9 cellular contexts compared by ENCODE assay signal in genomic region chr16:51818342-51818944, GRCh38.
DNase-seq lines count a peak whose midpoint lies in the region; ATAC-seq, FAIRE-seq and TF ChIP-seq lines count a peak whose summit lies in the region.
"Had no signal": no experiment of that assay in that cellular context is flagged by ENCODE, and none has a peak within 500 bp of the region (broad histone marks: within the 10 kb centered on the region; RNA-seq: fewer than 3 reads in every experiment).

No MANE protein-coding gene starts in this region.

- no peak overlapping the region for H3K4me3 Mint-ChIP-seq in HFFc6

- no peak for TF ChIP-seq EP300 in sigmoid colon (IDR thresholded peaks at IDR 0.05)

- H3K27me3 Mint-ChIP-seq in HFFc6 (ENCODE audit: insufficient read depth), result peaks cover 2% of the 10 kb centered on the region; the same call in 1 of the 2 replicates

- peak; percentile 94 for TF ChIP-seq CTCF in HFFc6 (IDR thresholded peaks at IDR 0.05)
- peak; percentile 85 for TF ChIP-seq CTCF in foreskin keratinocyte (conservative IDR thresholded peaks at IDR 0.05)
- peak in 1 of 4 experiments; percentile 8 for TF ChIP-seq CTCF in sigmoid colon (IDR thresholded peaks at IDR 0.05)

- WGBS in sigmoid colon, 2 donors, result 32 to 50% methylated on average over 4 of the region's 4 CpGs

- no peaks in the 10 kb centered on the region for H3K36me3 Mint-ChIP-seq in HFFc6 (ENCODE audit: low read depth)

- no peak overlapping the region for H3K27ac ChIP-seq in foreskin keratinocyte
- no peak overlapping the region for H3K27ac ChIP-seq in sigmoid colon
- H3K27ac ChIP-seq: skin epidermis had no signal

- DNase-seq in EH (ENCODE audit: low read depth), result peak; percentile 60
- peak; percentile 48 for DNase-seq in HFFc6
- DNase-seq in RCC 7860 (ENCODE audit: low spot score), result peak; percentile 27
- peak; percentile 5 to 30 for DNase-seq in foreskin keratinocyte
- DNase-seq in stimulated activated naive CD8-positive, alpha-beta T cell treated with anti-CD3 and anti-CD28 coated beads, Interleukin-15, Interleukin-2, amounts not matched to agents 100 U/mL and 50 U/mL, for 24 hours, result peak; percentile 17
- no peak for DNase-seq in sigmoid colon

- no peaks in the 10 kb centered on the region for H3K9me3 ChIP-seq in sigmoid colon

- peak; percentile 67 for ATAC-seq in foreskin keratinocyte
- ATAC-seq in stimulated activated naive CD8-positive, alpha-beta T cell treated with anti-CD3 and anti-CD28 coated beads, Interleukin-15, Interleukin-2, amounts not matched to agents 100 U/mL and 50 U/mL, for 24 hours, result no peak
- ATAC-seq in esophagus mucosa, result no peak
- ATAC-seq in GM21723 (IDR thresholded peaks at IDR 0.05; ENCODE audit: unreplicated experiment), result no peak

- H3K36me3 ChIP-seq in sigmoid colon, result no peaks in the 10 kb centered on the region

- FAIRE-seq in RCC 7860 (lab: Jason Lieb, UNC), result no peak

- H3K27ac Mint-ChIP-seq in HFFc6, result no peak overlapping the region

- H3K4me1 ChIP-seq in foreskin keratinocyte (no peaks in the 10 kb centered on the region), sigmoid colon (no peaks in the 10 kb centered on the region)

- H3K27me3 ChIP-seq in foreskin keratinocyte (peaks cover 17% of the 10 kb centered on the region), sigmoid colon (no peaks in the 10 kb centered on the region)

- H3K4me1 Mint-ChIP-seq in HFFc6 (ENCODE audit: low read depth), result peaks cover 14% of the 10 kb centered on the region

- peaks cover 4% of the 10 kb centered on the region; the same call in 1 of the 2 replicates for H3K9me3 Mint-ChIP-seq in HFFc6

- no peak for TF ChIP-seq POLR2A in sigmoid colon (IDR thresholded peaks at IDR 0.05)

- H3K4me3 ChIP-seq in sigmoid colon, result no peak overlapping the region
- H3K4me3 ChIP-seq: skin epidermis had no signal

- intact Hi-C loops in sigmoid colon (cut with DNase I), result loop anchor here (5.0 kb wide), 1 partner anchor 164 kb away; no protein-coding TSS in a partner anchor
